In the genomic region with DNA sequence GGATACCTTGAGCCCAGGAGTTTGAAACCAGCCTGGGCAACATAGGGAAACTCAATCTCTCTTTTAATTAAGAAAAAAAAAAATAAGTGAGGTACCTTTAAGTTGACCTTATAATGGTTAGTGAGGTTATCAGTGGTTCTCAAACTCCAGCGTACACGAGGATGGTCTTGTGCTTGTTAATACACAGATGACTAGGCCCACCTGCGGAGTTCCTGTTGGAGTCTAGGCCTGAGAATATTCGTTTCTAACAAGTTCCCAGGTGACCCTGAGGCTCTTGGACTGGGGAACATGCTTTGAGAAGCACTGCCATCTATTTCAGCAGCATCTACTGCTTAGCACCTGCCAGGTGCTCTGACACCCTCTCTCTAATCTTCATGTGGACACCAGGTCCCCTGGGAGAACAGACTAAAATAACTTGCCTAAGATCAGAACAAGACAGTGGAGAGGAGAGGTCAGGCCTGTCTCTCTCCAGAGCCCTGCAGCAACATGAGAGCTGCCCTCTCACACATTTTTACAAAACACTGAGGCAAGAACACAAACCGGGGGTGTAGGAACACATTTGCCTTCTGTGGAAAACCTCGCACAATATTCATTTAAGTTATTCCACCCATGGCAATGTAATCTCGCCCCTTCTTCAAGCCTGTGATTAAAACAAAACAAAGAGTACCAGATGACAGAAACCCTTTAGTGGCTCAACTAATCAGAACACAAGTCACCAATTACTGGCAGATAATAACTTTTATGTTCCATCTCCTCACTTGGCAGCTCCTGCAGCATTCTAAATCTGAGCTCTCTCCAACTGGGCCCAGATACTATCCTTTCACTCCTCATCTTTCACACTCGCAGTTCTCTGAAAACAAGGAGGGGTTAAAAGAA, we compare ENCODE assay signal across 10 cellular contexts. TPM values are rescaled to one million over a fixed set of nuclear protein-coding genes. Genes with fewer than 3 reads are reported as not detected.
A peak's percentile ranks its signal among the peaks of the same experiment; 100 is the strongest.
DNase-seq lines count a peak whose midpoint lies in the region; ATAC-seq and TF ChIP-seq lines count a peak whose summit lies in the region.
"Had no signal": no experiment of that assay in that cellular context is flagged by ENCODE, and none has a peak within 500 bp of the region (broad histone marks: within the 10 kb centered on the region; RNA-seq: fewer than 3 reads in every experiment).

No MANE protein-coding gene starts in this region.

- H4K5ac ChIP-seq in mesendoderm (ENCODE audit: low read length), result no peak overlapping the region

- H3K9me3 ChIP-seq in naive thymus-derived CD4-positive, alpha-beta T cell (ENCODE audit: control insufficient read depth in 2 of 3, low read length in 3 of 3), result no peaks in the 10 kb centered on the region
- H3K9me3 ChIP-seq: lower lobe of right lung had no signal

- WGBS in mesendoderm (ENCODE audit: extremely low coverage, insufficient coverage, low lambda C conversion rate), result no CpG with 5 or more reads among the region's 8 CpGs

- H3K4me3 Mint-ChIP-seq in WTC11, result peak overlapping the region; percentile 39
- no peak overlapping the region for H3K4me3 Mint-ChIP-seq in naive thymus-derived CD4-positive, alpha-beta T cell
- H3K4me3 Mint-ChIP-seq: dendritic cell treated with granulocyte-macrophage colony-stimulating factor and Interleukin-4, amounts not matched to agents 40 ng/mL and 50 ng/mL, for 4 days had no signal

- peak overlapping the region; percentile 16 for H3K27ac ChIP-seq in mesendoderm (ENCODE audit: low read depth, low read length)
- H3K27ac ChIP-seq in naive thymus-derived CD4-positive, alpha-beta T cell (ENCODE audit: low read depth, low read length), result no peak overlapping the region
- H3K27ac ChIP-seq: lower lobe of right lung had no signal

- no peak overlapping the region for H3K23ac ChIP-seq in mesendoderm (ENCODE audit: low read length)

- no peak overlapping the region for H3K9ac ChIP-seq in mesendoderm (ENCODE audit: low read length)

- H3K36me3 ChIP-seq in mesendoderm (ENCODE audit: control insufficient read depth, insufficient read depth, low read length), result no peaks in the 10 kb centered on the region
- no peaks in the 10 kb centered on the region for H3K36me3 ChIP-seq in naive thymus-derived CD4-positive, alpha-beta T cell (ENCODE audit: control insufficient read depth in 2 of 3, insufficient read depth in 3 of 3, low read length in 3 of 3)
- H3K36me3 ChIP-seq: lower lobe of right lung had no signal

- H3K27me3 ChIP-seq in mesendoderm (ENCODE audit: insufficient read depth, low read length, poor library complexity), result no peaks in the 10 kb centered on the region
- H3K27me3 ChIP-seq in naive thymus-derived CD4-positive, alpha-beta T cell (ENCODE audit: control insufficient read depth in 2 of 2, insufficient read depth in 2 of 2, low read length in 2 of 2), result no peaks in the 10 kb centered on the region

- TF ChIP-seq CTCF in WTC11 (IDR thresholded peaks at IDR 0.05), result no peak

- H3K4me1 ChIP-seq in mesendoderm (ENCODE audit: control insufficient read depth, low read depth, low read length), result peaks cover 9% of the 10 kb centered on the region
- no peaks in the 10 kb centered on the region for H3K4me1 ChIP-seq in naive thymus-derived CD4-positive, alpha-beta T cell (ENCODE audit: control insufficient read depth in 2 of 2, insufficient read depth in 2 of 2, low read length in 2 of 2)

- CTCF ChIA-PET in WTC11 (lab: Charles Lee), result interaction anchor here (1.0 to 2.0 kb wide), 4 partner anchors 9 to 941 kb away, joined by 3 to 6 read pairs (median 3); no protein-coding TSS in a partner anchor
- CTCF ChIA-PET in naive thymus-derived CD4-positive, alpha-beta T cell (lab: Charles Lee), result no interaction called here

- H3K4me2 ChIP-seq in mesendoderm (ENCODE audit: low read length), result no peak overlapping the region

- no peak overlapping the region for H3K4me3 ChIP-seq in mesendoderm (ENCODE audit: low read length)
- H3K4me3 ChIP-seq in naive thymus-derived CD4-positive, alpha-beta T cell (ENCODE audit: low read length), result no peak overlapping the region
- H3K4me3 ChIP-seq: lower lobe of right lung had no signal

- H4K8ac ChIP-seq in mesendoderm (ENCODE audit: low read depth, low read length), result peak overlapping the region; percentile 78

- peaks cover 84% of the 10 kb centered on the region for H3K4me1 Mint-ChIP-seq in WTC11
- H3K4me1 Mint-ChIP-seq in naive thymus-derived CD4-positive, alpha-beta T cell, result no peaks in the 10 kb centered on the region

- H2AK5ac ChIP-seq in mesendoderm (ENCODE audit: low read length), result no peak overlapping the region

- H2BK15ac ChIP-seq in mesendoderm (replicated peaks; ENCODE audit: low read depth), result no peak overlapping the region

- POLR2A ChIA-PET in WTC11 (lab: Charles Lee), result interaction anchor here (0.8 to 1.2 kb wide), 2 partner anchors 11 to 43 kb away, joined by 3 to 4 read pairs; no protein-coding TSS in a partner anchor
- POLR2A ChIA-PET in naive thymus-derived CD4-positive, alpha-beta T cell (lab: Charles Lee), result no interaction called here

- no peaks in the 10 kb centered on the region for H3K9me3 Mint-ChIP-seq in WTC11
- H3K9me3 Mint-ChIP-seq in naive thymus-derived CD4-positive, alpha-beta T cell, result peaks cover 0 to 1% (median 0%) of the 10 kb centered on the region in 11 donors
- H3K9me3 Mint-ChIP-seq: dendritic cell treated with granulocyte-macrophage colony-stimulating factor and Interleukin-4, amounts not matched to agents 40 ng/mL and 50 ng/mL, for 4 days had no signal

- H3K4ac ChIP-seq in mesendoderm (ENCODE audit: low read depth, low read length), result no peak overlapping the region

- ATAC-seq in Right ventricle myocardium superior (ENCODE audit: poor library complexity) (peak; percentile 87), WTC11 (no peak)
- no peak for ATAC-seq in naive thymus-derived CD4-positive, alpha-beta T cell
- ATAC-seq: lower lobe of right lung had no signal

- H3K27me3 Mint-ChIP-seq in WTC11 (ENCODE audit: low read depth), result no peaks in the 10 kb centered on the region
- peaks cover 0 to 2% (median 0%) of the 10 kb centered on the region in 5 donors for H3K27me3 Mint-ChIP-seq in naive thymus-derived CD4-positive, alpha-beta T cell
- H3K27me3 Mint-ChIP-seq: dendritic cell treated with granulocyte-macrophage colony-stimulating factor and Interleukin-4, amounts not matched to agents 40 ng/mL and 50 ng/mL, for 4 days had no signal

- H3K36me3 Mint-ChIP-seq in WTC11, result peaks cover 31% of the 10 kb centered on the region
- H3K36me3 Mint-ChIP-seq in naive thymus-derived CD4-positive, alpha-beta T cell, result no peaks in the 10 kb centered on the region

- peak overlapping the region; percentile 88 for H3K27ac Mint-ChIP-seq in WTC11
- no peak overlapping the region for H3K27ac Mint-ChIP-seq in naive thymus-derived CD4-positive, alpha-beta T cell
- H3K27ac Mint-ChIP-seq: dendritic cell treated with granulocyte-macrophage colony-stimulating factor and Interleukin-4, amounts not matched to agents 40 ng/mL and 50 ng/mL, for 4 days had no signal

- no peak overlapping the region for H2BK120ac ChIP-seq in mesendoderm (ENCODE audit: low read depth, low read length)

- peaks cover 10% of the 10 kb centered on the region for H3K79me1 ChIP-seq in mesendoderm (ENCODE audit: low read length)

- no peak overlapping the region for H3K18ac ChIP-seq in mesendoderm (ENCODE audit: low read length)

- H3K79me2 ChIP-seq in mesendoderm (ENCODE audit: control insufficient read depth, insufficient read depth, low read length), result peaks cover 52% of the 10 kb centered on the region

- no peak overlapping the region for H2BK5ac ChIP-seq in mesendoderm (ENCODE audit: low read length)

- intact Hi-C loops in Right ventricle myocardium superior (cut with DNase I), result no loop called here
- intact Hi-C loops in cardiac septum (cut with DNase I), result no loop called here
- intact Hi-C loops in naive thymus-derived CD4-positive, alpha-beta T cell (cut with micrococcal nuclease), result no loop called here

- DNase-seq in Right ventricle myocardium superior (no peak), cardiac septum (ENCODE audit: low spot score) (no peak), WTC11 (ENCODE audit: low spot score) (no peak), mesendoderm (no peak), pons (ENCODE audit: low spot score) (no peak), NCI-H1930 (lab: John Stamatoyannopoulos, UW) (no peak), H4 (ENCODE audit: low spot score) (no peak)
- no peak for DNase-seq in naive thymus-derived CD4-positive, alpha-beta T cell
- DNase-seq: lower lobe of right lung had no signal

- H3K56ac ChIP-seq in mesendoderm (ENCODE audit: low read length), result no peak overlapping the region

TF ChIP-seq in WTC11, 78 proteins besides CTCF, POLR2A, EP300 and RAD21:
- no peak for TF ChIP-seq NFE2L1 (CRISPR knock-in tag; IDR thresholded peaks at IDR 0.05)
- TF ChIP-seq TEAD4 (CRISPR knock-in tag; IDR thresholded peaks at IDR 0.05), result no peak
- TF ChIP-seq, protein P1, sequence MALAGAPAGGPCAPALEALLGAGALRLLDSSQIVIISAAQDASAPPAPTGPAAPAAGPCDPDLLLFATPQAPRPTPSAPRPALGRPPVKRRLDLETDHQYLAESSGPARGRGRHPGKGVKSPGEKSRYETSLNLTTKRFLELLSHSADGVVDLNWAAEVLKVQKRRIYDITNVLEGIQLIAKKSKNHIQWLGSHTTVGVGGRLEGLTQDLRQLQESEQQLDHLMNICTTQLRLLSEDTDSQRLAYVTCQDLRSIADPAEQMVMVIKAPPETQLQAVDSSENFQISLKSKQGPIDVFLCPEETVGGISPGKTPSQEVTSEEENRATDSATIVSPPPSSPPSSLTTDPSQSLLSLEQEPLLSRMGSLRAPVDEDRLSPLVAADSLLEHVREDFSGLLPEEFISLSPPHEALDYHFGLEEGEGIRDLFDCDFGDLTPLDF (CRISPR knock-in tag; IDR thresholded peaks at IDR 0.05), result no peak
- TF ChIP-seq FOXJ3 (CRISPR knock-in tag; IDR thresholded peaks at IDR 0.05; ENCODE audit: borderline replicate concordance), result no peak
- no peak for TF ChIP-seq MXD4 (CRISPR knock-in tag; IDR thresholded peaks at IDR 0.05; ENCODE audit: borderline replicate concordance)

RNA-seq across cellular contexts. Expression of a gene that starts 24.5 kb away (rescaled TPM):
- total RNA-seq in Right ventricle myocardium superior (9.7 TPM), cardiac septum (9.8 TPM), WTC11 (2021) (93.2 to 97.7 TPM (median 93.9 TPM) in 3 replicates)
- 35.4 TPM for polyA plus RNA-seq in mesendoderm (2013, experiment 1 of 2)
- 37.2 TPM for polyA plus RNA-seq in mesendoderm (2013, experiment 2 of 2)
- 1 to 10 TPM in 4 of 5 experiments, not detected in 1; 1.2 to 7.1 (median 2.0) TPM for total RNA-seq in naive thymus-derived CD4-positive, alpha-beta T cell
- polyA plus RNA-seq in naive thymus-derived CD4-positive, alpha-beta T cell, result 1 to 10 TPM in 1 of 2 donors, under 1 TPM in 1; 0.46 to 3.5 TPM
- total RNA-seq in H4 (2014; rRNA removed; shearing (Covaris generic)), result 6.2 and 8.7 TPM in 2 replicates
